In the genomic region with DNA sequence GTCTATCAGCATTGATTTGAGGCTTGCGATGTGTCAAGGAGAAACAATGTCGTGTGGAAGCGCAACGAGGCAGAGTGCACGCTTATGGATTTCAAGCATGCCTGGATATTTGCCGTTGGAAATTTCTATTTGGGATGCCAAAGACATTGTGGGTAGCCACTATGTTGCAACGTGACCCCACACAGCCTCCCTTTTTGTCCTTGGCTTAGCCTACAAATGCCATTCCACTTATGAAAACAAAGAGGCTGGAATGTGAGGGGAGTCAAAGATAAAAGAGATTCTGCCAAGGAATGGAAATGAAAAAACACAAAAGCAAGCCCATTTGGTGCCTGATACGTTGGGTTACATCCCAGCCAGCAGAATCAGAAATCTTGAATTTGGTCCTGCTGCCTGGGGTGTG, we compare ENCODE assay signal across 27 cellular contexts.
"Had no signal": no experiment of that assay in that cellular context is flagged by ENCODE, and none has a peak within 500 bp of the region (broad histone marks: within the 10 kb centered on the region; RNA-seq: fewer than 3 reads in every experiment).

No MANE protein-coding gene starts in this region.

- H3K9me3 Mint-ChIP-seq: activated CD4-positive, alpha-beta memory T cell treated with anti-CD3 and anti-CD28 coated beads for 36 hours; activated CD4-positive, alpha-beta T cell treated with anti-CD3 and anti-CD28 coated beads, Interleukin-2, amount 10 ng/mL, durations not matched to agents 7 days and 5 days; activated naive CD4-positive, alpha-beta T cell treated with anti-CD3 and anti-CD28 coated beads, Interleukin-2, amount 50 U/mL, for 24 hours had no signal

- H3K27ac ChIP-seq: VCaP had no signal

- H3K27me3 Mint-ChIP-seq: activated CD4-positive, alpha-beta memory T cell treated with anti-CD3 and anti-CD28 coated beads for 36 hours; activated CD4-positive, alpha-beta T cell treated with anti-CD3 and anti-CD28 coated beads, Interleukin-2, amount 10 ng/mL, durations not matched to agents 7 days and 5 days; activated naive CD4-positive, alpha-beta T cell treated with anti-CD3 and anti-CD28 coated beads, Interleukin-2, amount 50 U/mL, for 24 hours; central memory CD8-positive, alpha-beta T cell had no signal

- H3K36me3 Mint-ChIP-seq: activated CD4-positive, alpha-beta memory T cell treated with anti-CD3 and anti-CD28 coated beads for 36 hours; activated naive CD4-positive, alpha-beta T cell treated with anti-CD3 and anti-CD28 coated beads, Interleukin-2, amount 50 U/mL, for 24 hours; brain had no signal

- H3K9ac ChIP-seq: SK-N-SH had no signal

- H3K27ac Mint-ChIP-seq: activated CD4-positive, alpha-beta memory T cell treated with anti-CD3 and anti-CD28 coated beads for 36 hours; activated CD4-positive, alpha-beta T cell treated with anti-CD3 and anti-CD28 coated beads, Interleukin-2, amount 10 ng/mL, durations not matched to agents 7 days and 5 days; activated naive CD4-positive, alpha-beta T cell treated with anti-CD3 and anti-CD28 coated beads, Interleukin-2, amount 50 U/mL, for 24 hours; activated T-cell treated with anti-CD3 and anti-CD28 coated beads, Interleukin-2, amount 50 U/mL, for 72 hours; activated T-helper 2 cell treated with anti-CD3 and anti-CD28 coated beads, Interferon-gamma antibody, Interleukin-2, Interleukin-4, amounts not matched to agents 10 μg/mL and 5 μg/mL and 100 μg/mL, durations not matched to agents 14 hours and 24 hours and 36 hours; brain had no signal

- DNase-seq: activated CD4-positive, alpha-beta memory T cell treated with anti-CD3 and anti-CD28 coated beads for 36 hours; activated CD4-positive, alpha-beta T cell treated with anti-CD3 and anti-CD28 coated beads, Interleukin-2, amount 10 ng/mL, durations not matched to agents 7 days and 5 days; activated CD4-positive, CD25-positive, alpha-beta regulatory T cell; activated gamma-delta T cell treated with Interleukin-2 at 50 U/mL for 16 hours; activated T-cell treated with anti-CD3 and anti-CD28 coated beads for 4 hours; activated T-cell treated with anti-CD3 and anti-CD28 coated beads, Interleukin-2, amount 50 U/mL, for 72 hours; aorta; Kasumi-1; KBM-7; NCI-H1092; NCI-H1417; NCI-H1930; NCI-H345; NCI-H510A; NCI-H526 treated with DMSO at 0.1 percent for 48 hours; NCI-H82; OCI-M1; RPMI8226; SK-N-SH; T-helper 1 cell had no signal

- H3K9me3 ChIP-seq: SK-N-SH had no signal

- H3K4me1 Mint-ChIP-seq: activated CD4-positive, alpha-beta T cell treated with anti-CD3 and anti-CD28 coated beads, Interleukin-2, amount 10 ng/mL, durations not matched to agents 7 days and 5 days; activated naive CD4-positive, alpha-beta T cell treated with anti-CD3 and anti-CD28 coated beads, Interleukin-2, amount 50 U/mL, for 24 hours; central memory CD8-positive, alpha-beta T cell had no signal

- H3K4me2 ChIP-seq: SK-N-SH had no signal

- H3K4me3 Mint-ChIP-seq: activated CD4-positive, alpha-beta memory T cell treated with anti-CD3 and anti-CD28 coated beads for 36 hours; activated CD4-positive, alpha-beta T cell treated with anti-CD3 and anti-CD28 coated beads, Interleukin-2, amount 10 ng/mL, durations not matched to agents 7 days and 5 days; activated naive CD4-positive, alpha-beta T cell treated with anti-CD3 and anti-CD28 coated beads, Interleukin-2, amount 50 U/mL, for 24 hours; activated T-cell treated with anti-CD3 and anti-CD28 coated beads, Interleukin-2, amount 50 U/mL, for 72 hours; brain; central memory CD8-positive, alpha-beta T cell had no signal

- ATAC-seq: activated T-cell treated with anti-CD3 and anti-CD28 coated beads, Interleukin-2, amount 50 U/mL, for 72 hours; Panc1; Right ventricle myocardium inferior had no signal
